Comparison of ENCODE assay signal across 11 cellular contexts in the genomic region with DNA sequence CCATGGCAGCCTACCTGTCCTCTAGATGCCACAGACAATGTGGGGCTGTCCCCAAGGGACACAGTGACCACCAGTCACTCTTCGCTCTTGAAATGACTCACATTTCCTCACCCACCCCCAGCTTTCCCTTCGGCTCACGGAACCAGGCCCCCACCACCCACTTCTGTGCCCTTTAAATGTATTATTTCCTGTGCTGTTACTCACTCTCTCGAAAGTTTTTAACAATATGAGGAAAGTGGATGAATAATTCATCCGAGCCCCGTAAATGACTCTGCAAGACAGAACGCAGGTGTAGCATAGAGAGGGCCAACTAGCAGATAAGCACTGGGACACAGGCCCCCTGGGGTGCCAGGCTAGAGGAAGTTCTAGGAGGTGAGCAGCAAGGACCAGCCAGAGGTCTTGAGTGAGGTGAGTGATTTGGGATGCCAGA.
DNase-seq lines count a peak whose midpoint lies in the region; ATAC-seq and TF ChIP-seq lines count a peak whose summit lies in the region.
"Had no signal": no experiment of that assay in that cellular context is flagged by ENCODE, and none has a peak within 500 bp of the region (broad histone marks: within the 10 kb centered on the region; RNA-seq: fewer than 3 reads in every experiment).

No MANE protein-coding gene starts in this region.

- no peak overlapping the region for H3K27ac Mint-ChIP-seq in osteocyte (ENCODE audit: unreplicated experiment)

- TF ChIP-seq CTCF in osteocyte (IDR thresholded peaks at IDR 0.05) (no peak), breast epithelium (IDR thresholded peaks at IDR 0.05) (no peak)

- H3K27me3 ChIP-seq in mesendoderm (ENCODE audit: insufficient read depth, low read length, poor library complexity), result no peaks in the 10 kb centered on the region
- peaks cover 0 to 14% of the 10 kb centered on the region in 2 donors for H3K27me3 ChIP-seq in breast epithelium
- H3K27me3 ChIP-seq: cardiac muscle cell, Peyer's patch had no signal

- no peak overlapping the region for H3K4me2 ChIP-seq in mesendoderm (ENCODE audit: low read length)

- no peaks in the 10 kb centered on the region for H3K36me3 Mint-ChIP-seq in osteocyte (ENCODE audit: unreplicated experiment)

- peaks cover 5% of the 10 kb centered on the region for H3K9me3 Mint-ChIP-seq in osteocyte (ENCODE audit: unreplicated experiment)

- H3K9ac ChIP-seq in mesendoderm (ENCODE audit: low read length), result no peak overlapping the region

- no peak overlapping the region for H4K5ac ChIP-seq in mesendoderm (ENCODE audit: low read length)

- H3K9me3 ChIP-seq in breast epithelium, result no peaks in the 10 kb centered on the region
- H3K9me3 ChIP-seq: Peyer's patch had no signal

- no peak overlapping the region for H3K23ac ChIP-seq in mesendoderm (ENCODE audit: low read length)

- no peaks in the 10 kb centered on the region for H3K4me1 Mint-ChIP-seq in osteocyte (ENCODE audit: unreplicated experiment)

- H2BK15ac ChIP-seq in mesendoderm (replicated peaks; ENCODE audit: low read depth), result no peak overlapping the region

- H3K79me1 ChIP-seq in mesendoderm (ENCODE audit: low read length), result no peaks in the 10 kb centered on the region

- H3K18ac ChIP-seq in mesendoderm (ENCODE audit: low read length), result no peak overlapping the region

- no peak overlapping the region for H2BK5ac ChIP-seq in mesendoderm (ENCODE audit: low read length)

- H3K27me3 Mint-ChIP-seq in osteocyte (ENCODE audit: unreplicated experiment), result no peaks in the 10 kb centered on the region

- no peaks in the 10 kb centered on the region for H3K4me1 ChIP-seq in mesendoderm (ENCODE audit: control insufficient read depth, low read depth, low read length)
- H3K4me1 ChIP-seq in breast epithelium, result no peaks in the 10 kb centered on the region
- H3K4me1 ChIP-seq: Peyer's patch had no signal

- no peak overlapping the region for H3K4me3 Mint-ChIP-seq in osteocyte (ENCODE audit: unreplicated experiment)

- no peak overlapping the region for H3K56ac ChIP-seq in mesendoderm (ENCODE audit: low read length)

- WGBS in mesendoderm (ENCODE audit: extremely low coverage, insufficient coverage, low lambda C conversion rate), result no CpG with 5 or more reads among the region's 7 CpGs

- peak; percentile 82 for DNase-seq in activated effector memory CD4-positive, alpha-beta T cell treated with anti-CD3 and anti-CD28 coated beads, Interleukin-2, amount 50 U/mL, for 16 hours
- no peak for DNase-seq in activated effector memory CD4-positive, alpha-beta T cell treated with Interleukin-2 at 50 U/mL for 16 hours
- DNase-seq in activated CD8-positive, alpha-beta memory T cell treated with anti-CD3 and anti-CD28 coated beads, Interleukin-2, amount 50 U/mL, for 48 hours, result peak; percentile 62
- DNase-seq in stimulated activated CD4-positive, alpha-beta T cell treated with anti-CD3 and anti-CD28 coated beads, Interleukin-12 subunit alpha, Interleukin-12 subunit beta, amount 100 ng/mL, for 24 hours (ENCODE audit: low read depth in 2 of 2), result peak; percentile 51 to 59
- peak; percentile 60 for DNase-seq in stimulated activated naive CD8-positive, alpha-beta T cell treated with anti-CD3 and anti-CD28 coated beads, Interleukin-15, Interleukin-2, amounts not matched to agents 100 U/mL and 50 U/mL, for 24 hours
- DNase-seq in osteocyte (ENCODE audit: extremely low spot score, unreplicated experiment), result no peak
- DNase-seq in mesendoderm, result no peak
- DNase-seq in breast epithelium (ENCODE audit: low spot score in 2 of 2), result no peak
- DNase-seq: Peyer's patch, T-helper 9 cell had no signal

- intact Hi-C loops in breast epithelium (cut with DNase I; ENCODE audit: low total_unique reads), result loop anchor here (10.0 kb wide), 1 partner anchor 841 kb away; no protein-coding TSS in a partner anchor

- H3K79me2 ChIP-seq in mesendoderm (ENCODE audit: control insufficient read depth, insufficient read depth, low read length), result no peaks in the 10 kb centered on the region

- no peak for TF ChIP-seq POLR2A in breast epithelium (IDR thresholded peaks at IDR 0.05)

- no peak overlapping the region for H3K4me3 ChIP-seq in mesendoderm (ENCODE audit: low read length)
- H3K4me3 ChIP-seq in breast epithelium, result no peak overlapping the region
- H3K4me3 ChIP-seq: cardiac muscle cell, Peyer's patch had no signal

- no peak overlapping the region for H2AK5ac ChIP-seq in mesendoderm (ENCODE audit: low read length)

- no peak overlapping the region for H2BK120ac ChIP-seq in mesendoderm (ENCODE audit: low read depth, low read length)

- peak; percentile 96 for ATAC-seq in stimulated activated naive CD8-positive, alpha-beta T cell treated with anti-CD3 and anti-CD28 coated beads, Interleukin-15, Interleukin-2, amounts not matched to agents 100 U/mL and 50 U/mL, for 24 hours

- H3K27ac ChIP-seq in mesendoderm (ENCODE audit: low read depth, low read length) (no peak overlapping the region), breast epithelium (no peak overlapping the region)
- H3K27ac ChIP-seq: cardiac muscle cell, Peyer's patch had no signal

- H4K8ac ChIP-seq in mesendoderm (ENCODE audit: low read depth, low read length), result no peak overlapping the region

- no peaks in the 10 kb centered on the region for H3K36me3 ChIP-seq in mesendoderm (ENCODE audit: control insufficient read depth, insufficient read depth, low read length)
- no peaks in the 10 kb centered on the region for H3K36me3 ChIP-seq in breast epithelium
- H3K36me3 ChIP-seq: cardiac muscle cell, Peyer's patch had no signal

- H3K4ac ChIP-seq in mesendoderm (ENCODE audit: low read depth, low read length), result no peak overlapping the region

Comparison
In these comparisons a context has a peak if more than half of its experiments do, and no peak if none do; other contexts are left out.
1. DNase-seq: peak in activated effector memory CD4-positive, alpha-beta T cell treated with anti-CD3 and anti-CD28 coated beads, Interleukin-2, amount 50 U/mL, for 16 hours (single experiment), activated CD8-positive, alpha-beta memory T cell treated with anti-CD3 and anti-CD28 coated beads, Interleukin-2, amount 50 U/mL, for 48 hours (single experiment), stimulated activated CD4-positive, alpha-beta T cell treated with anti-CD3 and anti-CD28 coated beads, Interleukin-12 subunit alpha, Interleukin-12 subunit beta, amount 100 ng/mL, for 24 hours (2 of 2) and stimulated activated naive CD8-positive, alpha-beta T cell treated with anti-CD3 and anti-CD28 coated beads, Interleukin-15, Interleukin-2, amounts not matched to agents 100 U/mL and 50 U/mL, for 24 hours (single experiment); none in activated effector memory CD4-positive, alpha-beta T cell treated with Interleukin-2 at 50 U/mL for 16 hours (single experiment), osteocyte (single experiment), mesendoderm (single experiment) and breast epithelium (0 of 2).